In the genomic region with DNA sequence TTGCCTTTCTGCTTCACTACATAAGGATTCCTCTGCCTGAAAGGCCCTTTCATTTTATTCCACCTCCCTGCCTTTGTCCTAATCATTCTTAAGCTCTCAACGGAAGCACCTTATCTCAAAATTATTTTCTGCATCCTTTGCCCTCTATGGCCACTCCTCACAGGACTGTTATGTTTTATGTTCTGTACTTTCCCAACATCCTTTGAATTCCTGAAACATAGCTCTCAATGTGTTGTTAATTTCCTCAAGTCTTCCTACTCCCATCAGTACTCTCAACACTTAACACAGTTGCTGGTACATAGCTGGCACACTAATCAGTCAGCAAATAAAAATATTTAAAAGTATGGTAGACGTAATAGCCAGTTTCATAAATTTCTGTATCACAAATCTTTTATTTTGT, we compare ENCODE assay signal across 18 cellular contexts.
DNase-seq lines count a peak whose midpoint lies in the region; ATAC-seq and TF ChIP-seq lines count a peak whose summit lies in the region.
"Had no signal": no experiment of that assay in that cellular context is flagged by ENCODE, and none has a peak within 500 bp of the region (broad histone marks: within the 10 kb centered on the region; RNA-seq: fewer than 3 reads in every experiment).

No MANE protein-coding gene starts in this region.

- ATAC-seq in GM18909 (IDR thresholded peaks at IDR 0.05; ENCODE audit: poor library complexity, unreplicated experiment), result no peak

- no peak for TF ChIP-seq CTCF in GM10266 (IDR thresholded peaks at IDR 0.05; ENCODE audit: control insufficient read depth, insufficient read depth, low read depth, missing control alignments)

- peak; percentile 62 for DNase-seq in NCI-H226
- peak; percentile 81 for DNase-seq in dermis blood vessel endothelial cell
- peak; percentile 80 for DNase-seq in glomerular endothelial cell (ENCODE audit: extremely low read depth, low read depth, low spot score)
- DNase-seq in pulmonary artery endothelial cell (ENCODE audit: low read depth, low spot score), result peak; percentile 79
- no peak for DNase-seq in NCI-H2107 treated with DMSO at 0.1 percent for 48 hours (lab: John Stamatoyannopoulos, UW; ENCODE audit: unreplicated experiment)
- DNase-seq in ureter (ENCODE audit: low spot score), result no peak
- DNase-seq in GM10266 (ENCODE audit: extremely low spot score), result no peak
- DNase-seq: ACHN, AML-193, DMS79, HCEC 1CT, MM.1S, NCI-H1105, NCI-H510A, NCI-H774, OCI-M1, Right ventricle myocardium superior had no signal

Comparison
In these comparisons a context has a peak if more than half of its experiments do, and no peak if none do; other contexts are left out.
1. DNase-seq: peak in NCI-H226 (single experiment), dermis blood vessel endothelial cell (single experiment), glomerular endothelial cell (single experiment) and pulmonary artery endothelial cell (single experiment); none in NCI-H2107 treated with DMSO at 0.1 percent for 48 hours (single experiment), ureter (single experiment) and GM10266 (single experiment).